ENCODE assay signal across 20 cellular contexts in the genomic region with DNA sequence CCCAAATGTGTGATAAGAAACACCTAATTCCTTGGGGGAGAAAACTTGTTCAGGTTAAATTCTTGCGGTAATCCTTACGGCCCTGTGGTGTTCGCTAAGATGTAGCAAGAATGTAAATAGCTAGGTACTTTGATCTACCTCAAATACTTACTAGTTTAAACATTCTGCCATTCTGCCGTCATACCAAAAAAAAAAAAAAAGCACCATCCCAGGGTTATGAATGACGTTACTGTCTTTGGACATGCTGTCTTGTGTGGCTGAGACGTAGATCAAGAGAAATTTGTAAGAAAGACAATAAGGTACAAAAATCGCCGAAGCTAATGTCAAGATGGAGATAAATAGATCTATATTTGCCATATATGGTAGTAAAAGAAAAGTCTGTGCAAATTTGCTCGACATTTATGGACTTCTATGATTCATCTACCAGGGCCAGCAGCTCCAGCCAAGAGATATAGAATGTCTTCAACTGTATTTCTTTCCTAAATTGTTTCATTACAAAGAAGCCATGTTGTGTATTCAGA.
DNase-seq lines count a peak whose midpoint lies in the region; ATAC-seq and TF ChIP-seq lines count a peak whose summit lies in the region.
"Had no signal": no experiment of that assay in that cellular context is flagged by ENCODE, and none has a peak within 500 bp of the region (broad histone marks: within the 10 kb centered on the region; RNA-seq: fewer than 3 reads in every experiment).

No MANE protein-coding gene starts in this region.

- H3K27ac ChIP-seq in BLaER1 (0 out of 2 replicates have a peak overlapping the region, but pooled peaks have one; percentile 1), RWPE2 (ENCODE audit: poor library complexity, severe bottlenecking) (peak overlapping the region; percentile 9), esophagus muscularis mucosa (replicated peaks in 1 of 4) (no peak overlapping the region), Peyer's patch (no peak overlapping the region)
- H3K27ac ChIP-seq: SJSA1, testis had no signal

- H3K4me1 Mint-ChIP-seq in osteocyte (ENCODE audit: unreplicated experiment) = peaks cover 14% of the 10 kb centered on the region
- H3K4me1 Mint-ChIP-seq: activated naive CD8-positive, alpha-beta T cell treated with anti-CD3 and anti-CD28 coated beads, Interleukin-2, amount 50 U/mL, for 24 hours had no signal

- H3K27me3 ChIP-seq in BLaER1 (no peaks in the 10 kb centered on the region), RWPE2 (ENCODE audit: insufficient read depth, poor library complexity, severe bottlenecking) (no peaks in the 10 kb centered on the region), esophagus muscularis mucosa (no peaks in the 10 kb centered on the region), Peyer's patch (no peaks in the 10 kb centered on the region)
- H3K27me3 ChIP-seq: SJSA1, testis had no signal

- peak overlapping the region; percentile 21; the same call in 1 of the 2 replicates for H3K4me2 ChIP-seq in BLaER1

- ATAC-seq in RWPE2 (ENCODE audit: low read depth) = no peak
- no peak for ATAC-seq in HG03378 (IDR thresholded peaks at IDR 0.05; ENCODE audit: unreplicated experiment)
- ATAC-seq: activated naive CD8-positive, alpha-beta T cell treated with anti-CD3 and anti-CD28 coated beads, Interleukin-2, amount 50 U/mL, for 24 hours; CD8-positive, alpha-beta T cell; naive thymus-derived CD8-positive, alpha-beta T cell had no signal

- TF ChIP-seq CTCF in RWPE2 (IDR thresholded peaks at IDR 0.05; ENCODE audit: poor library complexity, severe bottlenecking) = no peak
- no peak for TF ChIP-seq CTCF in osteocyte (IDR thresholded peaks at IDR 0.05)
- TF ChIP-seq CTCF in esophagus muscularis mucosa (IDR thresholded peaks at IDR 0.05) = no peak
- no peak for TF ChIP-seq CTCF in Peyer's patch (IDR thresholded peaks at IDR 0.05)

- H3K9me3 Mint-ChIP-seq in osteocyte (ENCODE audit: unreplicated experiment) = no peaks in the 10 kb centered on the region
- H3K9me3 Mint-ChIP-seq: activated naive CD8-positive, alpha-beta T cell treated with anti-CD3 and anti-CD28 coated beads, Interleukin-2, amount 50 U/mL, for 24 hours; CD8-positive, alpha-beta T cell had no signal

- DNase-seq in RWPE2 (ENCODE audit: low spot score) = no peak
- DNase-seq in fibroblast of peridontal ligament (ENCODE audit: extremely low read depth) = peak; percentile 72
- no peak for DNase-seq in osteocyte (ENCODE audit: extremely low spot score, unreplicated experiment)
- no peak for DNase-seq in NCI-H510A treated with DMSO at 0.1 percent for 48 hours (lab: John Stamatoyannopoulos, UW)
- DNase-seq in esophagus muscularis mucosa (ENCODE audit: extremely low spot score) = no peak
- no peak for DNase-seq in Peyer's patch
- DNase-seq: activated CD8-positive, alpha-beta memory T cell treated with anti-CD3 and anti-CD28 coated beads for 24 hours; activated naive CD8-positive, alpha-beta T cell treated with anti-CD3 and anti-CD28 coated beads, Interleukin-2, amount 50 U/mL, for 24 hours; caudate nucleus; CD8-positive, alpha-beta T cell; DND-41; islet precursor cell; naive thymus-derived CD8-positive, alpha-beta T cell; NCI-H2029; NCI-H524; retina; testis had no signal

- H3K9ac ChIP-seq in BLaER1 = no peak overlapping the region

- TF ChIP-seq EP300 in esophagus muscularis mucosa (IDR thresholded peaks at IDR 0.05) = no peak

- peaks cover 15% of the 10 kb centered on the region; the same call in 1 of the 2 replicates for H4K20me1 ChIP-seq in BLaER1

- peaks cover 2% of the 10 kb centered on the region for H3K36me3 Mint-ChIP-seq in osteocyte (ENCODE audit: unreplicated experiment)

- no peak overlapping the region for H3K4me3 Mint-ChIP-seq in osteocyte (ENCODE audit: unreplicated experiment)
- H3K4me3 Mint-ChIP-seq: activated naive CD8-positive, alpha-beta T cell treated with anti-CD3 and anti-CD28 coated beads, Interleukin-2, amount 50 U/mL, for 24 hours; CD8-positive, alpha-beta T cell; naive thymus-derived CD8-positive, alpha-beta T cell had no signal

- H3K4me3 ChIP-seq in BLaER1 (no peak overlapping the region), RWPE2 (ENCODE audit: severe bottlenecking) (no peak overlapping the region), esophagus muscularis mucosa (no peak overlapping the region), Peyer's patch (no peak overlapping the region)
- H3K4me3 ChIP-seq: SJSA1, testis had no signal

- H3K9me3 ChIP-seq in BLaER1 = no peaks in the 10 kb centered on the region
- H3K9me3 ChIP-seq in RWPE2 (ENCODE audit: severe bottlenecking) = no peaks in the 10 kb centered on the region
- H3K9me3 ChIP-seq in esophagus muscularis mucosa = no peaks in the 10 kb centered on the region
- H3K9me3 ChIP-seq in Peyer's patch = no peaks in the 10 kb centered on the region
- H3K9me3 ChIP-seq: SJSA1, testis had no signal

- no peak for TF ChIP-seq POLR2A in esophagus muscularis mucosa (IDR thresholded peaks at IDR 0.05; ENCODE audit: low read depth)
- TF ChIP-seq POLR2A in Peyer's patch (IDR thresholded peaks at IDR 0.05) = no peak

- H3K4me1 ChIP-seq in BLaER1 (peaks cover 54% of the 10 kb centered on the region), RWPE2 (ENCODE audit: insufficient read depth, poor library complexity, severe bottlenecking) (peaks cover 30% of the 10 kb centered on the region), esophagus muscularis mucosa (peaks cover 4 to 30% (median 17%) of the 10 kb centered on the region in 4 donors), Peyer's patch (peaks cover 0 to 9% (median 0%) of the 10 kb centered on the region in 4 donors)
- H3K4me1 ChIP-seq: SJSA1, testis had no signal

- intact Hi-C loops in esophagus muscularis mucosa (cut with DNase I) = no loop called here

- peak overlapping the region; percentile 20 for H3K27ac Mint-ChIP-seq in osteocyte (ENCODE audit: unreplicated experiment)
- H3K27ac Mint-ChIP-seq: activated naive CD8-positive, alpha-beta T cell treated with anti-CD3 and anti-CD28 coated beads, Interleukin-2, amount 50 U/mL, for 24 hours; CD8-positive, alpha-beta T cell; naive thymus-derived CD8-positive, alpha-beta T cell had no signal

- H3K36me3 ChIP-seq in BLaER1 (peaks cover 79% of the 10 kb centered on the region), RWPE2 (ENCODE audit: low read depth) (no peaks in the 10 kb centered on the region), esophagus muscularis mucosa (peaks cover 0 to 6% (median 0%) of the 10 kb centered on the region in 4 donors), Peyer's patch (peaks cover 0 to 6% (median 0%) of the 10 kb centered on the region in 3 donors)
- H3K36me3 ChIP-seq: SJSA1 had no signal

- H3K27me3 Mint-ChIP-seq in osteocyte (ENCODE audit: unreplicated experiment) = no peaks in the 10 kb centered on the region
- H3K27me3 Mint-ChIP-seq: activated naive CD8-positive, alpha-beta T cell treated with anti-CD3 and anti-CD28 coated beads, Interleukin-2, amount 50 U/mL, for 24 hours; naive thymus-derived CD8-positive, alpha-beta T cell had no signal

- 55% methylated on average over 9 of the region's 9 CpGs for WGBS in esophagus muscularis mucosa

Comparison
In these comparisons a context has a peak if more than half of its experiments do, and no peak if none do; other contexts are left out.
1. H3K27ac ChIP-seq: peak in BLaER1 (single experiment) and RWPE2 (single experiment); none in esophagus muscularis mucosa (0 of 4) and Peyer's patch (0 of 4).